Comparison of ENCODE assay signal across 8 cellular contexts in the genomic region with DNA sequence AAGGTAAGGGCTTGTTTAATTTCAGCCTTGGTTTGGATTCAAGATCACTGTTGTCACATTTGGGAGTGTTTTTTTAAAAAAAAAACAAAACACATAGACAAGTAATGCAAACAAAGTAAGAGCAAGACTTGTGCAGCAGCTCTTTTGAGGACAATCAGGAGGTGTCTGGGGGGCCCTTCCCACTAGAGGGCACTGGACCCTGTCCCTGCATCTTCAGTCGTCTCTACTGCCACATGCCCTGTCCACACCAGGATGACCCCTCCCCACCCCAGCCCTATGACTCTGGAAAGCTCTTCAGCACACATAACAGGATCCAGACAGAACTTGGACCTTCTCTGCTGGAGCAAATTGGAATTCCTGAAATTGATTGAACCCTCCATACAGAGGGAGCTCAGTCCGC.
DNase-seq lines count a peak whose midpoint lies in the region; ATAC-seq and TF ChIP-seq lines count a peak whose summit lies in the region.

No MANE protein-coding gene starts in this region.

- H3K4ac ChIP-seq in mesenchymal stem cell (ENCODE audit: low read depth in 1 of 2, low read length in 2 of 2), result peak overlapping the region; percentile 55 to 83

- H2BK12ac ChIP-seq in mesenchymal stem cell (ENCODE audit: low read length in 2 of 2), result peak overlapping the region; percentile 84 to 95

- peak overlapping the region; percentile 47 for H2AK5ac ChIP-seq in mesenchymal stem cell (ENCODE audit: low read length, severe bottlenecking)

- H3K14ac ChIP-seq in mesenchymal stem cell (ENCODE audit: low read length in 2 of 2), result peak overlapping the region in 1 of 2 experiments; percentile 79

- H3K36me3 ChIP-seq in mesenchymal stem cell (ENCODE audit: control insufficient read depth in 1 of 2, insufficient read depth in 2 of 2, low read depth in 1 of 2, low read length in 2 of 2), result peaks cover 4 to 14% of the 10 kb centered on the region in 2 experiments

- no peak overlapping the region for H3K9ac ChIP-seq in mesenchymal stem cell (ENCODE audit: low read length)

- peak overlapping the region; percentile 65 for H2BK120ac ChIP-seq in mesenchymal stem cell (ENCODE audit: low read depth, low read length)

- H3K4me1 ChIP-seq in mesenchymal stem cell (ENCODE audit: control insufficient read depth, insufficient read depth, low read depth, low read length), result peaks cover 14% of the 10 kb centered on the region

- H3K79me1 ChIP-seq in mesenchymal stem cell (replicated peaks; ENCODE audit: low read length, poor library complexity, severe bottlenecking), result no peaks in the 10 kb centered on the region

- no peak overlapping the region for H2AFZ ChIP-seq in mesenchymal stem cell (ENCODE audit: low read depth, low read length)

- peak overlapping the region in 1 of 2 experiments; percentile 23 for H3K23ac ChIP-seq in mesenchymal stem cell (ENCODE audit: low read length in 2 of 2)

- peak; percentile 45 for TF ChIP-seq CTCF in AG09319 (IDR thresholded peaks at IDR 0.05; ENCODE audit: low read depth, low read length)
- peak; percentile 28 for TF ChIP-seq CTCF in coronary artery (IDR thresholded peaks at IDR 0.05)

- peak overlapping the region; percentile 56 to 92 for H3K18ac ChIP-seq in mesenchymal stem cell (ENCODE audit: low read depth in 1 of 2, low read length in 2 of 2)

- H3K9me3 ChIP-seq in mesenchymal stem cell (ENCODE audit: control insufficient read depth, low read length), result no peaks in the 10 kb centered on the region

- H4K8ac ChIP-seq in mesenchymal stem cell (ENCODE audit: low read length), result peak overlapping the region; percentile 29

- peak overlapping the region in 1 of 2 donors; percentile 65 for H3K27ac ChIP-seq in coronary artery
- peak overlapping the region; percentile 48 for H3K27ac ChIP-seq in mesenchymal stem cell (ENCODE audit: low read length, poor library complexity, severe bottlenecking)

- no peak for DNase-seq in AG09319 (ENCODE audit: extremely low read depth, low read depth)
- peak; percentile 13 for DNase-seq in NCI-H69 (lab: John Stamatoyannopoulos, UW)
- no peak for DNase-seq in coronary artery (ENCODE audit: low spot score)
- peak; percentile 76 for DNase-seq in mesenchymal stem cell
- DNase-seq in COR-L47 (lab: John Stamatoyannopoulos, UW), result no peak

- 48% methylated on average over 2 of the region's 2 CpGs for WGBS in mesenchymal stem cell

- peak overlapping the region; percentile 81 for H4K91ac ChIP-seq in mesenchymal stem cell (ENCODE audit: low read length)

- ATAC-seq in GM18498 (IDR thresholded peaks at IDR 0.05; ENCODE audit: unreplicated experiment) (peak; percentile 65), GM21528 (IDR thresholded peaks at IDR 0.05; ENCODE audit: low FRiP score, unreplicated experiment) (no peak), HG03039 (IDR thresholded peaks at IDR 0.05; ENCODE audit: unreplicated experiment) (no peak)

- H2BK15ac ChIP-seq in mesenchymal stem cell (ENCODE audit: low read depth, poor library complexity, severe bottlenecking), result no peak overlapping the region

- H2BK5ac ChIP-seq in mesenchymal stem cell (ENCODE audit: low read depth, low read length, poor library complexity, severe bottlenecking), result no peak overlapping the region

- H3K4me2 ChIP-seq in mesenchymal stem cell (ENCODE audit: low read length, poor library complexity, severe bottlenecking), result no peak overlapping the region

- no peaks in the 10 kb centered on the region for H3K27me3 ChIP-seq in mesenchymal stem cell (ENCODE audit: control insufficient read depth in 1 of 2, insufficient read depth in 1 of 2, low read length in 2 of 2)

- H3K4me3 ChIP-seq in coronary artery (no peak overlapping the region), mesenchymal stem cell (ENCODE audit: insufficient read depth in 1 of 2, low read depth in 1 of 2, low read length in 2 of 2) (no peak overlapping the region)

Comparison
In these comparisons a context has a peak if more than half of its experiments do, and no peak if none do; other contexts are left out.
1. DNase-seq: peak in NCI-H69 (single experiment) and mesenchymal stem cell (single experiment); none in AG09319 (single experiment), coronary artery (single experiment) and COR-L47 (single experiment).